8 cellular contexts compared by ENCODE assay signal in the genomic region with DNA sequence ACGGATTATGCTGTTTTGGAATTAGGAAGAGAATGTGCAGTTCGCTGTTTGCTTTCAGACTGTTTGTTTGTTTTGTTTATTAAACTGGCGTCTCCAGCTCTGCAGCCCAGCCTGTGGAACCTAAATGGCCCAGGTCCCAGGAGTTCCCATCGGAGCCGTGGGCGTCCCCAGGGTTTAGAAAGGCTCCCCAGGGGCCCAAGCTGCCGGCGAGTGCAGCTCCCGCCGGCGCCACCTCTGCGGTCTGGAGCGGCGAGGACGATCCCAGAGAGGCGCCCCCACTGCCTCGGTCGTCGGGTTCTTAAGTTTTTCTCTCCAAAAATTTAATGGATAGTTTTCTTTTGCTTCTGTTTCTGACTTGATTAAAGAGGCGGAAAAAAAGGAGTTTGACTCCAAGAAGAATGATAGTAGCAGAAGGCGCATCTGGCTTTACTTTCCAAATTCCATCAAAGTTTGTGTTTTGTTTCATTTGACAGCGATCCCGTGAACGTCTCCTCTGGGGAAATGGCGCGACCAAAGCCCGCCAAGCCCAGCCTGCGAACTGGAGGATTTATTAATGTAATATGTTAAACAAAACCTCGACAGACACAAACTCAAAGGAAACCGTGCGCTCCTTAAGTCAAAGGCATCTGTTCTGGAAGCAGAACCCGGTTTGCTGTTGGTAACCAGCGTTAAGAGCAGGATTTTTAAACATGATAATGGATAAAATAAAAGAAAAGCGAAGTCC. TPM values are rescaled to one million over a fixed set of nuclear protein-coding genes. Genes with fewer than 3 reads are reported as not detected.
A peak's percentile ranks its signal among the peaks of the same experiment; 100 is the strongest.
DNase-seq lines count a peak whose midpoint lies in the region; ATAC-seq and TF ChIP-seq lines count a peak whose summit lies in the region.

No MANE protein-coding gene starts in this region.

- H3K4me1 Mint-ChIP-seq in activated T-helper 17 cell treated with anti-CD3 and anti-CD28 coated beads, Interleukin-2, amount 50 U/mL, for 72 hours = no peaks in the 10 kb centered on the region

- H3K9me3 ChIP-seq in right atrium auricular region = no peaks in the 10 kb centered on the region
- H3K9me3 ChIP-seq in psoas muscle = no peaks in the 10 kb centered on the region

- no peaks in the 10 kb centered on the region for H3K36me3 ChIP-seq in right atrium auricular region
- no peaks in the 10 kb centered on the region for H3K36me3 ChIP-seq in psoas muscle (ENCODE audit: insufficient read depth in 1 of 2, low read depth in 1 of 2)

- H3K4me3 Mint-ChIP-seq in activated T-helper 17 cell treated with anti-CD3 and anti-CD28 coated beads, Interleukin-2, amount 50 U/mL, for 72 hours = peak overlapping the region; percentile 60

- H3K27ac Mint-ChIP-seq in activated T-helper 17 cell treated with anti-CD3 and anti-CD28 coated beads, Interleukin-2, amount 50 U/mL, for 72 hours = no peak overlapping the region

- intact Hi-C loops in psoas muscle (cut with DNase I) = loop anchor here (5.0 to 10.0 kb wide), 2 partner anchors 176 to 179 kb away; no protein-coding TSS in a partner anchor

- no peaks in the 10 kb centered on the region for H3K9me3 Mint-ChIP-seq in activated T-helper 17 cell treated with anti-CD3 and anti-CD28 coated beads, Interleukin-2, amount 50 U/mL, for 72 hours

- H3K27ac ChIP-seq in right atrium auricular region = peak overlapping the region; percentile 96 to 97
- peak overlapping the region; percentile 80 for H3K27ac ChIP-seq in psoas muscle

- 1 to 2% (median 1%) methylated on average over 34 of the region's 34 CpGs for WGBS in psoas muscle, 3 donors

- TF ChIP-seq CTCF in right atrium auricular region (IDR thresholded peaks at IDR 0.05) (no peak), psoas muscle (IDR thresholded peaks at IDR 0.05) (no peak)

- H3K27me3 Mint-ChIP-seq in activated T-helper 17 cell treated with anti-CD3 and anti-CD28 coated beads, Interleukin-2, amount 50 U/mL, for 72 hours = peaks cover 27% of the 10 kb centered on the region

- no peak for ATAC-seq in activated T-helper 17 cell treated with anti-CD3 and anti-CD28 coated beads, Interleukin-2, amount 50 U/mL, for 72 hours (replicated peaks)
- peak in 1 of 4 donors; percentile 47 for ATAC-seq in psoas muscle
- ATAC-seq in HG03039 (IDR thresholded peaks at IDR 0.05; ENCODE audit: unreplicated experiment) = no peak

- H3K27me3 ChIP-seq in right atrium auricular region (no peaks in the 10 kb centered on the region), psoas muscle (ENCODE audit: insufficient read depth in 3 of 3, low read length in 2 of 3) (no peaks in the 10 kb centered on the region)

- H3K4me1 ChIP-seq in right atrium auricular region (peaks cover 0 to 25% of the 10 kb centered on the region in 2 donors), psoas muscle (peaks cover 20% of the 10 kb centered on the region)

- H3K4me3 ChIP-seq in right atrium auricular region (peak overlapping the region; percentile 50 to 86), psoas muscle (peak overlapping the region; percentile 71)

- DNase-seq in DMS79 (lab: John Stamatoyannopoulos, UW) = peak; percentile 34
- DNase-seq in DMS79 treated with DMSO at 0.1 percent for 48 hours (lab: John Stamatoyannopoulos, UW) = no peak
- DNase-seq in NCI-H1694 (lab: John Stamatoyannopoulos, UW) = peak; percentile 20
- no peak for DNase-seq in right atrium auricular region (ENCODE audit: low spot score)
- DNase-seq in psoas muscle = peak; percentile 42 to 62
- DNase-seq in NCI-H1048 (lab: John Stamatoyannopoulos, UW) = no peak

- no peaks in the 10 kb centered on the region for H3K36me3 Mint-ChIP-seq in activated T-helper 17 cell treated with anti-CD3 and anti-CD28 coated beads, Interleukin-2, amount 50 U/mL, for 72 hours (ENCODE audit: low read depth)

RNA-seq across cellular contexts. Expression of gene FZD1, which starts 0.7 kb away (rescaled TPM):
- total RNA-seq in activated T-helper 17 cell treated with anti-CD3 and anti-CD28 coated beads, Interleukin-2, amount 50 U/mL, for 72 hours = under 1 TPM; 0.08 to 0.13 TPM
- total RNA-seq in right atrium auricular region (10 to 100 TPM; 16.9 to 27.0 TPM), psoas muscle (1 to 10 TPM; 1.6 to 2.5 (median 2.1) TPM)
- polyA plus RNA-seq in psoas muscle = 1 to 10 TPM in 2 of 3 donors, under 1 TPM in 1; 0.90 to 2.2 (median 1.4) TPM

Comparison
In these comparisons a context has a peak if more than half of its experiments do, and no peak if none do; other contexts are left out.
1. DNase-seq: peak in DMS79 (single experiment), NCI-H1694 (single experiment) and psoas muscle (2 of 2); none in DMS79 treated with DMSO at 0.1 percent for 48 hours (single experiment), right atrium auricular region (single experiment) and NCI-H1048 (single experiment).
2. RNA of gene FZD1, which starts 0.7 kb away (total RNA-seq): 16.9 to 27.0 TPM in right atrium auricular region; 1.6 to 2.5 TPM in psoas muscle and 0.08 to 0.13 TPM in activated T-helper 17 cell treated with anti-CD3 and anti-CD28 coated beads, Interleukin-2, amount 50 U/mL, for 72 hours; every median in the first group is over 4 times any median in the second.